ENCODE assay signal across 18 cellular contexts in genomic region chr19:57651654-57651996, GRCh38. TPM values are rescaled to one million over a fixed set of nuclear protein-coding genes. Genes with fewer than 3 reads are reported as not detected.
A peak's percentile ranks its signal among the peaks of the same experiment; 100 is the strongest.
DNase-seq lines count a peak whose midpoint lies in the region; ATAC-seq and TF ChIP-seq lines count a peak whose summit lies in the region.
"Had no signal": no experiment of that assay in that cellular context is flagged by ENCODE, and none has a peak within 500 bp of the region (broad histone marks: within the 10 kb centered on the region; RNA-seq: fewer than 3 reads in every experiment).

No MANE protein-coding gene starts in this region.

- H3K4me2 ChIP-seq in Loucy (ENCODE audit: low read depth, low read length, poor library complexity, severe bottlenecking), result peak overlapping the region; percentile 51

- ATAC-seq in natural killer cell (no peak), HG03571 (IDR thresholded peaks at IDR 0.05; ENCODE audit: unreplicated experiment) (no peak)
- ATAC-seq: gastrocnemius medialis, psoas muscle, T-cell had no signal

- H3K36me3 ChIP-seq in Caco-2 (ENCODE audit: control insufficient read depth, insufficient read depth, low read length) (no peaks in the 10 kb centered on the region), Loucy (ENCODE audit: insufficient read depth, low read length) (no peaks in the 10 kb centered on the region)
- H3K36me3 ChIP-seq: gastrocnemius medialis, Peyer's patch had no signal

- DNase-seq in Caco-2, result no peak
- DNase-seq in choroid plexus epithelial cell (ENCODE audit: low read depth), result no peak
- no peak for DNase-seq in natural killer cell
- DNase-seq in DMS53 treated with DMSO at 0.1 percent for 48 hours (lab: John Stamatoyannopoulos, UW; ENCODE audit: unreplicated experiment), result no peak
- no peak for DNase-seq in activated T-cell treated with anti-CD3 and anti-CD28 coated beads, Interleukin-2, amount 50 U/mL, for 48 hours
- no peak for DNase-seq in mucosa of gallbladder (ENCODE audit: low spot score)
- DNase-seq: activated CD4-positive, CD25-positive, alpha-beta regulatory T cell treated with anti-CD3 and anti-CD28 coated beads, Interleukin-2, amount 50 U/mL, for 72 hours; activated CD8-positive, alpha-beta memory T cell treated with anti-CD3 and anti-CD28 coated beads, Interleukin-2, amount 50 U/mL, for 48 hours; caudate nucleus; gastrocnemius medialis; NCI-H510A; Peyer's patch; psoas muscle; T-cell had no signal

- H3K27me3 Mint-ChIP-seq in Caco-2 (ENCODE audit: insufficient read depth, unreplicated experiment), result no peaks in the 10 kb centered on the region
- peaks cover 7 to 12% of the 10 kb centered on the region in 2 donors for H3K27me3 Mint-ChIP-seq in natural killer cell (ENCODE audit: low read depth in 2 of 2)
- H3K27me3 Mint-ChIP-seq: activated naive CD4-positive, alpha-beta T cell treated with anti-CD3 and anti-CD28 coated beads, Interleukin-2, amount 10 ng/mL, durations not matched to agents 7 days and 5 days had no signal

- H3K9me3 Mint-ChIP-seq in Caco-2 (ENCODE audit: unreplicated experiment) (peaks cover 54% of the 10 kb centered on the region), natural killer cell (peaks cover 15 to 27% of the 10 kb centered on the region in 2 donors)

- H3K9me2 ChIP-seq in Loucy (replicated peaks; ENCODE audit: low read depth, low read length), result no peaks in the 10 kb centered on the region

- H3K36me3 Mint-ChIP-seq in Caco-2 (ENCODE audit: insufficient read depth, unreplicated experiment) (peaks cover 10% of the 10 kb centered on the region), natural killer cell (peaks cover 43% of the 10 kb centered on the region)

- H3K4me1 ChIP-seq in Caco-2, result peaks cover 16% of the 10 kb centered on the region; the same call in 1 of the 2 replicates
- peaks cover 20% of the 10 kb centered on the region for H3K4me1 ChIP-seq in Loucy (ENCODE audit: insufficient read depth, low read length, poor library complexity, severe bottlenecking)
- H3K4me1 ChIP-seq: gastrocnemius medialis, Peyer's patch, psoas muscle had no signal

- POLR2A ChIA-PET in Caco-2 (lab: Charles Lee), result no interaction called here

- no peak overlapping the region for H2AFZ ChIP-seq in Loucy (ENCODE audit: low read length)

- intact Hi-C loops in Caco-2 (cut with micrococcal nuclease; ENCODE audit: unreplicated experiment), result no loop called here
- intact Hi-C loops in natural killer cell (cut with micrococcal nuclease), result no loop called here

- no peaks in the 10 kb centered on the region for H3K79me2 ChIP-seq in Loucy (ENCODE audit: insufficient read depth, low read length)

- H3K9ac ChIP-seq in Loucy (ENCODE audit: low read depth, low read length, poor library complexity, severe bottlenecking), result peak overlapping the region; percentile 61

- CTCF ChIA-PET in Caco-2 (lab: Charles Lee), result interaction anchor here (0.9 kb wide), 1 partner anchor 30 kb away, joined by 5 read pairs; the partner anchor contains the start of gene ZNF551

- peaks cover 26% of the 10 kb centered on the region for H3K9me3 ChIP-seq in Caco-2
- H3K9me3 ChIP-seq in Loucy (ENCODE audit: insufficient read depth, low read depth, low read length), result no peaks in the 10 kb centered on the region
- H3K9me3 ChIP-seq: gastrocnemius medialis had no signal

- H3K27me3 ChIP-seq in Caco-2 (replicated peaks; ENCODE audit: control insufficient read depth, insufficient read depth, low read length) (no peaks in the 10 kb centered on the region; the same call in 1 of the 2 replicates), Loucy (ENCODE audit: insufficient read depth, low read length, poor library complexity, severe bottlenecking) (no peaks in the 10 kb centered on the region)
- H3K27me3 ChIP-seq: Peyer's patch had no signal

- BruUV-seq in Caco-2 (replicated peaks; lab: Mats Ljungman, UMichigan), result no TSS peak

- H3K4me3 Mint-ChIP-seq in Caco-2 (ENCODE audit: unreplicated experiment), result peak overlapping the region; percentile 63
- peak overlapping the region; percentile 62 for H3K4me3 Mint-ChIP-seq in natural killer cell
- H3K4me3 Mint-ChIP-seq: activated naive CD4-positive, alpha-beta T cell treated with anti-CD3 and anti-CD28 coated beads, Interleukin-2, amount 10 ng/mL, durations not matched to agents 7 days and 5 days had no signal

- no peaks in the 10 kb centered on the region for H3F3A ChIP-seq in Loucy (ENCODE audit: low read depth)

- no peak for TF ChIP-seq CTCF in Caco-2 (IDR thresholded peaks at IDR 0.05; ENCODE audit: insufficient read depth in 1 of 2, low read depth in 1 of 2, low read length in 1 of 2, severe bottlenecking in 1 of 2, unreplicated experiment in 1 of 2)
- TF ChIP-seq CTCF in Loucy (conservative IDR thresholded peaks at IDR 0.05; ENCODE audit: low read length), result no peak
- peak; percentile 18 for TF ChIP-seq CTCF in choroid plexus epithelial cell (conservative IDR thresholded peaks at IDR 0.05; ENCODE audit: low read depth, low read length)
- TF ChIP-seq CTCF in natural killer cell (IDR thresholded peaks at IDR 0.05), result no peak

- H3K4me1 Mint-ChIP-seq in Caco-2 (ENCODE audit: low read depth, unreplicated experiment), result peaks cover 28% of the 10 kb centered on the region
- H3K4me1 Mint-ChIP-seq in natural killer cell, result peaks cover 11 to 22% of the 10 kb centered on the region in 2 donors

- H3K27ac Mint-ChIP-seq in Caco-2 (ENCODE audit: unreplicated experiment) (peak overlapping the region; percentile 66), natural killer cell (peak overlapping the region; percentile 69 to 77)
- H3K27ac Mint-ChIP-seq: activated naive CD4-positive, alpha-beta T cell treated with anti-CD3 and anti-CD28 coated beads, Interleukin-2, amount 10 ng/mL, durations not matched to agents 7 days and 5 days; T-cell had no signal

- no peak overlapping the region for H3K4me3 ChIP-seq in Caco-2 (ENCODE audit: low read depth, low read length)
- peak overlapping the region; percentile 30 for H3K4me3 ChIP-seq in Loucy (ENCODE audit: low read length, poor library complexity, severe bottlenecking)
- H3K4me3 ChIP-seq in choroid plexus epithelial cell (ENCODE audit: low read depth, low read length), result no peak overlapping the region
- H3K4me3 ChIP-seq: psoas muscle had no signal

- H4K20me1 ChIP-seq in Loucy (ENCODE audit: insufficient read depth, low read length, poor library complexity, severe bottlenecking), result no peaks in the 10 kb centered on the region

RNA-seq across cellular contexts. Expression of gene ZSCAN4, which starts 17.1 kb away (rescaled TPM):
- total RNA-seq in Caco-2 (2022) (not detected in 2 replicates), natural killer cell (not detected), mucosa of gallbladder (not detected)
- total RNA-seq: gastrocnemius medialis, kidney epithelial cell, Peyer's patch, psoas muscle, T-cell had no signal

RNA-seq across cellular contexts. Expression of gene ZNF211, which starts 18.7 kb away (rescaled TPM):
- total RNA-seq in Caco-2 (2022) (10.5 and 13.3 TPM in 2 replicates), natural killer cell (10 to 100 TPM; 33.7 to 47.0 (median 36.9) TPM), mucosa of gallbladder (19.6 TPM)

RNA-seq across cellular contexts. Expression of gene ZNF551, which starts 30.2 kb away (rescaled TPM):
- 12.7 and 14.8 TPM in 2 replicates for total RNA-seq in Caco-2 (2022)
- 10 to 100 TPM in 1 of 3 donors, 1 to 10 TPM in 2; 5.6 to 12.9 (median 7.9) TPM for total RNA-seq in natural killer cell
- 5.3 TPM for total RNA-seq in mucosa of gallbladder

RNA-seq across cellular contexts. Expression of gene ZNF134, which starts 37.6 kb away (rescaled TPM):
- total RNA-seq in Caco-2 (2022), result 6.6 and 6.8 TPM in 2 replicates
- 10 to 100 TPM; 18.5 to 22.0 (median 20.5) TPM for total RNA-seq in natural killer cell
- 19.0 TPM for total RNA-seq in mucosa of gallbladder

RNA-seq across cellular contexts. Expression of gene ZNF530, which starts 51.9 kb away (rescaled TPM):
- total RNA-seq in Caco-2 (2022), result 8.6 and 8.8 TPM in 2 replicates
- 1 to 10 TPM; 5.1 to 8.0 (median 5.6) TPM for total RNA-seq in natural killer cell
- total RNA-seq in mucosa of gallbladder, result 5.1 TPM
